ENCODE assay signal across 22 cellular contexts in genomic region chr6:125086716-125087115, GRCh38.
DNase-seq lines count a peak whose midpoint lies in the region; ATAC-seq, FAIRE-seq and TF ChIP-seq lines count a peak whose summit lies in the region.
"Had no signal": no experiment of that assay in that cellular context is flagged by ENCODE, and none has a peak within 500 bp of the region (broad histone marks: within the 10 kb centered on the region; RNA-seq: fewer than 3 reads in every experiment).

No MANE protein-coding gene starts in this region.

- H3K9me3 ChIP-seq in IMR-90 (ENCODE audit: control insufficient read depth, insufficient read depth, low read length) (no peaks in the 10 kb centered on the region), K562 (replicated peaks; ENCODE audit: control insufficient read depth, insufficient read depth, low read depth, low read length) (no peaks in the 10 kb centered on the region), tibial artery (no peaks in the 10 kb centered on the region)
- H3K9me3 ChIP-seq: A549; BLaER1 treated with 17β-estradiol and CSF1 and Interleukin-3, amounts not matched to agents 10 nM and 100 nM had no signal

- H3K9me3 Mint-ChIP-seq in nephron progenitor cell, result no peaks in the 10 kb centered on the region
- H3K9me3 Mint-ChIP-seq: CD4-positive, alpha-beta T cell; CD8-positive, alpha-beta memory T cell had no signal

- no peak overlapping the region for H2BK5ac ChIP-seq in IMR-90 (ENCODE audit: low read depth, low read length, poor library complexity, severe bottlenecking)

- H3K36me3 ChIP-seq in IMR-90 (ENCODE audit: control insufficient read depth, insufficient read depth, low read length) (peaks cover 8% of the 10 kb centered on the region), K562 (ENCODE audit: control insufficient read depth, insufficient read depth, low read length) (peaks cover 34% of the 10 kb centered on the region; the same call in 2 of the 3 replicates), tibial artery (peaks cover 0 to 17% (median 9%) of the 10 kb centered on the region in 3 donors)
- H3K36me3 ChIP-seq: BLaER1 treated with 17β-estradiol and CSF1 and Interleukin-3, amounts not matched to agents 10 nM and 100 nM had no signal

- no peak overlapping the region for H2AK9ac ChIP-seq in IMR-90 (replicated peaks; ENCODE audit: low read depth, low read length, poor library complexity)

- no peak overlapping the region for H3K4ac ChIP-seq in IMR-90 (ENCODE audit: low read depth, low read length)

- H3K56ac ChIP-seq in IMR-90 (ENCODE audit: extremely low read depth, insufficient read depth, low read length), result no peak overlapping the region

- TF ChIP-seq RAD21 in IMR-90 (IDR thresholded peaks at IDR 0.05; ENCODE audit: low read length), result no peak
- no peak for TF ChIP-seq RAD21 in K562 (CRISPR knock-in tag; conservative IDR thresholded peaks at IDR 0.05 in 1 of 2, IDR thresholded peaks at IDR 0.05 in 1 of 2)

- H3K23ac ChIP-seq in IMR-90 (ENCODE audit: low read depth, low read length), result no peak overlapping the region

- peak overlapping the region; percentile 44 for H3K27ac Mint-ChIP-seq in nephron progenitor cell
- H3K27ac Mint-ChIP-seq: B cell; CD4-positive, alpha-beta T cell had no signal

- H3K14ac ChIP-seq in IMR-90 (replicated peaks; ENCODE audit: low read depth, low read length), result no peak overlapping the region

- H3K9me1 ChIP-seq in IMR-90 (ENCODE audit: insufficient read depth, low read length) (no peaks in the 10 kb centered on the region), K562 (ENCODE audit: control insufficient read depth, insufficient read depth, low read length) (no peaks in the 10 kb centered on the region)

- H3K4me1 ChIP-seq in IMR-90 (ENCODE audit: control insufficient read depth, insufficient read depth, low read length) (no peaks in the 10 kb centered on the region), K562 (replicated peaks in 1 of 2; ENCODE audit: control insufficient read depth in 2 of 2, insufficient read depth in 2 of 2, low read length in 2 of 2) (peaks cover 0 to 37% of the 10 kb centered on the region in 2 experiments; a peak in 4 of 5 replicates), tibial artery (peaks cover 0 to 11% (median 2%) of the 10 kb centered on the region in 4 donors)
- H3K4me1 ChIP-seq: A549 had no signal

- H2AFZ ChIP-seq in IMR-90 (replicated peaks; ENCODE audit: low read length, poor library complexity), result no peak overlapping the region
- H2AFZ ChIP-seq in K562 (ENCODE audit: low read depth, low read length), result no peak overlapping the region

- peaks cover 8% of the 10 kb centered on the region for H3K4me1 Mint-ChIP-seq in nephron progenitor cell
- H3K4me1 Mint-ChIP-seq: B cell; CD8-positive, alpha-beta memory T cell had no signal

- in situ Hi-C loops in IMR-90 (cut with MboI; ENCODE audit: low sequenced_read_pairs) (no loop called here), K562 (cut with MboI) (no loop called here)

- H3K18ac ChIP-seq in IMR-90 (ENCODE audit: low read depth, low read length), result no peak overlapping the region

- H3K4me2 ChIP-seq in IMR-90 (ENCODE audit: low read depth, low read length), result no peak overlapping the region
- H3K4me2 ChIP-seq in K562 (ENCODE audit: insufficient read depth, low read length), result no peak overlapping the region; the same call in 1 of the 2 replicates
- H3K4me2 ChIP-seq: A549; BLaER1 treated with 17β-estradiol and CSF1 and Interleukin-3, amounts not matched to agents 10 nM and 100 nM had no signal

- H3K79me2 ChIP-seq in K562 (ENCODE audit: control insufficient read depth, insufficient read depth, low read length), result peaks cover 5% of the 10 kb centered on the region; the same call in 1 of the 3 replicates

- H3K4me3 Mint-ChIP-seq in nephron progenitor cell, result no peak overlapping the region
- H3K4me3 Mint-ChIP-seq: B cell; CD4-positive, alpha-beta T cell; CD8-positive, alpha-beta memory T cell had no signal

- H3K27ac ChIP-seq in IMR-90 (ENCODE audit: insufficient read depth, low read length) (no peak overlapping the region), K562 (ENCODE audit: extremely low read depth, low read depth, low read length) (peak overlapping the region; percentile 3; the same call in 2 of the 3 replicates), tibial artery (no peak overlapping the region)
- H3K27ac ChIP-seq: 22Rv1; A549; BLaER1 treated with 17β-estradiol and CSF1 and Interleukin-3, amounts not matched to agents 10 nM and 100 nM; C4-2B had no signal

- TF ChIP-seq CTCF in D721Med (IDR thresholded peaks at IDR 0.05; ENCODE audit: insufficient read depth, missing control alignments) (no peak), IMR-90 (conservative IDR thresholded peaks at IDR 0.05; ENCODE audit: low read depth, low read length) (no peak), K562 (IDR thresholded peaks at IDR 0.05 in 2 of 3, conservative IDR thresholded peaks at IDR 0.05 in 1 of 3; ENCODE audit: insufficient read depth in 2 of 3, low read depth in 1 of 3, low read length in 3 of 3) (no peak), nephron progenitor cell (IDR thresholded peaks at IDR 0.05) (no peak), tibial artery (IDR thresholded peaks at IDR 0.05) (no peak)

- no peaks in the 10 kb centered on the region for H3K27me3 Mint-ChIP-seq in nephron progenitor cell (ENCODE audit: low read depth, poor library complexity)
- H3K27me3 Mint-ChIP-seq: B cell; CD4-positive, alpha-beta T cell; CD8-positive, alpha-beta memory T cell had no signal

- H4K5ac ChIP-seq in IMR-90 (ENCODE audit: low read depth, low read length), result no peak overlapping the region

- no peak for TF ChIP-seq POLR2A in IMR-90 (IDR thresholded peaks at IDR 0.05; ENCODE audit: low read depth, low read length)
- no peak for TF ChIP-seq POLR2A in K562 (conservative IDR thresholded peaks at IDR 0.05)

- dilution Hi-C loops in IMR-90 (cut with HindIII; ENCODE audit: low sequenced_read_pairs, unreplicated experiment), result no loop called here

- BruUV-seq in IMR-90 (replicated peaks; lab: Mats Ljungman, UMichigan) (TSS peak; percentile 1), K562 (replicated peaks; lab: Mats Ljungman, UMichigan) (no TSS peak)

- H4K8ac ChIP-seq in IMR-90 (ENCODE audit: low read depth in 2 of 2, low read length in 2 of 2), result no peak overlapping the region

- no peak for ATAC-seq in IMR-90 (ENCODE audit: low read depth)
- ATAC-seq in K562, result no peak
- ATAC-seq: A549 had no signal

- H2BK15ac ChIP-seq in IMR-90 (ENCODE audit: low read depth, low read length), result no peak overlapping the region

- CTCF ChIA-PET in IMR-90 (lab: Yijun Ruan, JAX) (no interaction called here), K562 (lab: Yijun Ruan, JAX; ENCODE audit: low intra/inter-chr PET ratio) (no interaction called here)

- no peaks in the 10 kb centered on the region for H3K79me1 ChIP-seq in IMR-90 (ENCODE audit: low read depth in 1 of 2, low read length in 2 of 2)

- no peaks in the 10 kb centered on the region for H4K20me1 ChIP-seq in IMR-90 (ENCODE audit: insufficient read depth, low read length)
- H4K20me1 ChIP-seq in K562 (replicated peaks; ENCODE audit: control insufficient read depth, insufficient read depth, low read length), result no peaks in the 10 kb centered on the region
- H4K20me1 ChIP-seq: BLaER1 treated with 17β-estradiol and CSF1 and Interleukin-3, amounts not matched to agents 10 nM and 100 nM had no signal

- H2AK5ac ChIP-seq in IMR-90 (ENCODE audit: low read depth, low read length), result no peak overlapping the region

- peak; percentile 17; the same call in 1 of the 2 replicates for TF ChIP-seq EP300 in K562 (IDR thresholded peaks at IDR 0.05; ENCODE audit: low read length)

- H3K4me3 ChIP-seq in IMR-90 (ENCODE audit: insufficient read depth, low read depth, low read length) (no peak overlapping the region), K562 (no peak overlapping the region), tibial artery (no peak overlapping the region)
- H3K4me3 ChIP-seq: A549; BLaER1 treated with 17β-estradiol and CSF1 and Interleukin-3, amounts not matched to agents 10 nM and 100 nM had no signal

- no peak overlapping the region for H4K91ac ChIP-seq in IMR-90 (ENCODE audit: insufficient read depth, low read depth, low read length)

- peaks cover 17% of the 10 kb centered on the region for H3K36me3 Mint-ChIP-seq in nephron progenitor cell (ENCODE audit: low read depth)
- H3K36me3 Mint-ChIP-seq: CD8-positive, alpha-beta memory T cell had no signal

- intact Hi-C loops in IMR-90 (cut with micrococcal nuclease) (no loop called here), K562 (cut with micrococcal nuclease) (no loop called here), tibial artery (cut with DNase I; ENCODE audit: low total_unique reads) (no loop called here)

- DNase-seq in D721Med (ENCODE audit: insufficient read length, low spot score) (no peak), IMR-90 (no peak), K562 (ENCODE audit: extremely low read depth in 1 of 4, low spot score in 3 of 4) (peak in 1 of 4 experiments; percentile 50), nephron progenitor cell (no peak), nucleus accumbens (lab: John Stamatoyannopoulos, UW) (no peak), cortex of kidney (lab: John Stamatoyannopoulos, UW) (no peak), tibial artery (no peak), GM19240 (ENCODE audit: insufficient read length, low spot score) (no peak)
- DNase-seq: AML-193; CD4-positive, alpha-beta T cell; CD8-positive, alpha-beta memory T cell; COR-L47; DMS79 treated with DMSO at 0.1 percent for 48 hours; GF-D8 had no signal

- H2BK120ac ChIP-seq in IMR-90 (ENCODE audit: low read depth, low read length), result no peak overlapping the region

- H2BK20ac ChIP-seq in IMR-90 (ENCODE audit: low read depth, low read length), result no peak overlapping the region

- FAIRE-seq in D721Med (lab: Jason Lieb, UNC) (peak; percentile 61), K562 (lab: Jason Lieb, UNC) (peak; percentile 65)
- FAIRE-seq: A549, G401.6, GM12891, GM19239 had no signal

- H3K9ac ChIP-seq in IMR-90 (ENCODE audit: low read depth, low read length), result no peak overlapping the region
- peak overlapping the region in 1 of 2 experiments; percentile 4; a peak in 1 of 4 replicates for H3K9ac ChIP-seq in K562 (ENCODE audit: insufficient read depth in 1 of 2, low read depth in 2 of 2, low read length in 2 of 2)
- H3K9ac ChIP-seq: BLaER1 treated with 17β-estradiol and CSF1 and Interleukin-3, amounts not matched to agents 10 nM and 100 nM had no signal

- no peaks in the 10 kb centered on the region for H3K27me3 ChIP-seq in IMR-90 (ENCODE audit: control insufficient read depth, insufficient read depth, low read length)
- no peaks in the 10 kb centered on the region for H3K27me3 ChIP-seq in K562 (ENCODE audit: control insufficient read depth in 2 of 2, insufficient read depth in 2 of 2, low read length in 2 of 2)
- H3K27me3 ChIP-seq in tibial artery, result no peaks in the 10 kb centered on the region
- H3K27me3 ChIP-seq: BLaER1 treated with 17β-estradiol and CSF1 and Interleukin-3, amounts not matched to agents 10 nM and 100 nM had no signal

- POLR2A ChIA-PET in IMR-90 (lab: Charles Lee; ENCODE audit: unreplicated experiment) (no interaction called here), K562 (lab: Yijun Ruan, JAX) (no interaction called here)

TF ChIP-seq in IMR-90, 13 proteins besides CTCF, POLR2A, EP300 and RAD21 (continues in another document):
- TF ChIP-seq NFE2L2 (IDR thresholded peaks at IDR 0.05; ENCODE audit: low read depth, low read length) (no peak), CHD1 (IDR thresholded peaks at IDR 0.05; ENCODE audit: low read depth, low read length) (no peak)
